ENCODE assay signal across 17 cellular contexts in genomic region chr18:58618822-58619553, GRCh38. TPM values are rescaled to one million over a fixed set of nuclear protein-coding genes. Genes with fewer than 3 reads are reported as not detected.
DNase-seq lines count a peak whose midpoint lies in the region; FAIRE-seq and TF ChIP-seq lines count a peak whose summit lies in the region.
"Had no signal": no experiment of that assay in that cellular context is flagged by ENCODE, and none has a peak within 500 bp of the region (broad histone marks: within the 10 kb centered on the region; RNA-seq: fewer than 3 reads in every experiment).

No MANE protein-coding gene starts in this region.

- H2BK20ac ChIP-seq in H1 (ENCODE audit: low read length), result no peak overlapping the region

- H3K4me3 Mint-ChIP-seq in Caco-2 (ENCODE audit: unreplicated experiment), result no peak overlapping the region
- H3K4me3 Mint-ChIP-seq: HFFc6, type B pancreatic cell had no signal

- no peak overlapping the region for H4K8ac ChIP-seq in H1 (ENCODE audit: extremely low read depth, insufficient read depth, low read length)

- H4K20me1 ChIP-seq in H1 (replicated peaks in 1 of 2; ENCODE audit: control insufficient read depth in 1 of 2, insufficient read depth in 2 of 2, low read length in 2 of 2), result no peaks in the 10 kb centered on the region

- H3K36me3 ChIP-seq in H1 (ENCODE audit: control insufficient read depth in 2 of 4, insufficient read depth in 4 of 4, low read length in 3 of 4) (no peaks in the 10 kb centered on the region), Caco-2 (ENCODE audit: control insufficient read depth, insufficient read depth, low read length) (no peaks in the 10 kb centered on the region), vagina (no peaks in the 10 kb centered on the region)

- H3K56ac ChIP-seq in H1 (replicated peaks; ENCODE audit: insufficient read length, low read depth, low read length), result no peak overlapping the region

- TF ChIP-seq CTCF in AG09319 (IDR thresholded peaks at IDR 0.05; ENCODE audit: low read depth, low read length) (peak; percentile 14), H1 (IDR thresholded peaks at IDR 0.05; ENCODE audit: control extremely low read depth in 1 of 3, insufficient read depth in 1 of 3, low read depth in 1 of 3, low read length in 3 of 3) (no peak), Caco-2 (IDR thresholded peaks at IDR 0.05; ENCODE audit: insufficient read depth in 1 of 2, low read depth in 1 of 2, low read length in 1 of 2, severe bottlenecking in 1 of 2, unreplicated experiment in 1 of 2) (no peak), vagina (IDR thresholded peaks at IDR 0.05) (no peak)

- FAIRE-seq in H1 (lab: Jason Lieb, UNC), result no peak
- FAIRE-seq: islet of Langerhans had no signal

- DNase-seq in AG09319 (ENCODE audit: extremely low read depth, low read depth) (no peak), LHCN-M2 (ENCODE audit: low read depth) (peak; percentile 13), H1 (ENCODE audit: low read depth in 1 of 2, low spot score in 2 of 2) (no peak), myocyte (ENCODE audit: low read depth) (peak; percentile 17), Caco-2 (no peak), vagina (ENCODE audit: extremely low spot score in 2 of 2) (no peak), NCI-H187 treated with DMSO at 0.1 percent for 48 hours (lab: John Stamatoyannopoulos, UW) (no peak), COLO829 (ENCODE audit: low spot score) (no peak)
- DNase-seq: GF-D8; HFFc6; KG1; NCI-H1105 treated with DMSO at 0.1 percent for 48 hours; NCI-H226; occipital lobe; stimulated activated naive CD4-positive, alpha-beta T cell had no signal

- intact Hi-C loops in Caco-2 (cut with micrococcal nuclease; ENCODE audit: unreplicated experiment) (no loop called here), vagina (cut with DNase I) (no loop called here)

- H3K9me3 ChIP-seq in H1 (ENCODE audit: insufficient read depth in 2 of 2, low read depth in 1 of 2, low read length in 1 of 2) (no peaks in the 10 kb centered on the region), Caco-2 (no peaks in the 10 kb centered on the region), vagina (no peaks in the 10 kb centered on the region)

- no peak for TF ChIP-seq EP300 in H1 (IDR thresholded peaks at IDR 0.05; ENCODE audit: borderline replicate concordance in 1 of 2, low read depth in 2 of 2, low read length in 2 of 2)

- no peaks in the 10 kb centered on the region for H3K9me3 Mint-ChIP-seq in Caco-2 (ENCODE audit: unreplicated experiment)
- H3K9me3 Mint-ChIP-seq: HFFc6, type B pancreatic cell had no signal

- H2BK120ac ChIP-seq in H1 (replicated peaks; ENCODE audit: low read depth, low read length), result peak overlapping the region; percentile 48

- peaks cover 3 to 11% (median 7%) of the 10 kb centered on the region in 4 experiments; a peak in 6 of 7 replicates for H3K4me1 ChIP-seq in H1 (replicated peaks in 1 of 4; ENCODE audit: control insufficient read depth in 3 of 4, insufficient read depth in 4 of 4, low read length in 3 of 4)
- no peaks in the 10 kb centered on the region for H3K4me1 ChIP-seq in Caco-2
- H3K4me1 ChIP-seq in vagina, result no peaks in the 10 kb centered on the region

- H3K79me2 ChIP-seq in H1 (ENCODE audit: control insufficient read depth in 1 of 2, insufficient read depth in 2 of 2, low read length in 2 of 2), result no peaks in the 10 kb centered on the region

- peaks cover 6% of the 10 kb centered on the region for H3K4me1 Mint-ChIP-seq in Caco-2 (ENCODE audit: low read depth, unreplicated experiment)

- TF ChIP-seq RAD21 in H1 (IDR thresholded peaks at IDR 0.05 in 1 of 2, conservative IDR thresholded peaks at IDR 0.05 in 1 of 2; ENCODE audit: low read depth in 2 of 2, low read length in 2 of 2), result no peak

- H3K4me3 ChIP-seq in H1 (ENCODE audit: extremely low read depth in 1 of 4, insufficient read depth in 2 of 4, low read depth in 3 of 4, low read length in 4 of 4) (no peak overlapping the region), Caco-2 (ENCODE audit: low read depth, low read length) (no peak overlapping the region), vagina (no peak overlapping the region)

- H3K23ac ChIP-seq in H1 (ENCODE audit: insufficient read length), result no peak overlapping the region

- no peaks in the 10 kb centered on the region for H3K79me1 ChIP-seq in H1 (ENCODE audit: low read depth, low read length)

- CTCF ChIA-PET in H1 (lab: Charles Lee; ENCODE audit: partially characterized antibody), result interaction anchor here (0.7 to 1.1 kb wide), 7 partner anchors 14 to 325 kb away, joined by 3 read pairs; no protein-coding TSS in a partner anchor
- CTCF ChIA-PET in Caco-2 (lab: Charles Lee), result no interaction called here

- 76% methylated on average over 12 of the region's 12 CpGs; no CpG with 5 or more reads in 1 of the 2 experiments for WGBS in H1 (ENCODE audit: extremely low coverage in 1 of 2, insufficient coverage in 1 of 2, insufficient read length in 1 of 2, insufficient replicate concordance in 2 of 2, low coverage in 1 of 2, low lambda C conversion rate in 2 of 2, missing lambda C conversion rate in 1 of 2), 2 experiments

- no peak overlapping the region for H3K4me2 ChIP-seq in H1 (ENCODE audit: insufficient read depth in 1 of 2, low read depth in 2 of 2, low read length in 2 of 2)

- TF ChIP-seq POLR2A in H1 (IDR thresholded peaks at IDR 0.05; ENCODE audit: control extremely low read depth in 1 of 2, low read depth in 2 of 2, low read length in 2 of 2) (no peak), vagina (IDR thresholded peaks at IDR 0.05) (no peak)

- peak overlapping the region; percentile 49 for H3K4ac ChIP-seq in H1 (replicated peaks; ENCODE audit: insufficient read length, low read depth, low read length)

- no peak overlapping the region for H4K5ac ChIP-seq in H1 (ENCODE audit: insufficient read length, low read depth, low read length)

- no peak overlapping the region; the same call in 1 of the 2 replicates for H3K18ac ChIP-seq in H1 (ENCODE audit: extremely low read depth, low read length)

- no TSS peak for BruUV-seq in Caco-2 (replicated peaks; lab: Mats Ljungman, UMichigan)

- no peak overlapping the region for H4K91ac ChIP-seq in H1 (replicated peaks; ENCODE audit: insufficient read length, low read length)

- no peak overlapping the region for H2BK12ac ChIP-seq in H1 (ENCODE audit: low read depth, low read length)

- peak overlapping the region; percentile 36; the same call in 1 of the 2 replicates for H2BK15ac ChIP-seq in H1 (ENCODE audit: low read length)

- no peak overlapping the region for H2AK5ac ChIP-seq in H1 (ENCODE audit: low read depth, low read length)

- H3K27ac ChIP-seq in H1 (ENCODE audit: low read depth, low read length) (no peak overlapping the region), vagina (no peak overlapping the region)

- H3K36me3 Mint-ChIP-seq in Caco-2 (ENCODE audit: insufficient read depth, unreplicated experiment), result peaks cover 5% of the 10 kb centered on the region
- H3K36me3 Mint-ChIP-seq: type B pancreatic cell had no signal

- H3K27me3 Mint-ChIP-seq in Caco-2 (ENCODE audit: insufficient read depth, unreplicated experiment), result no peaks in the 10 kb centered on the region

- H3K23me2 ChIP-seq in H1 (ENCODE audit: low read depth, low read length), result no peaks in the 10 kb centered on the region

- no peak overlapping the region for H3K14ac ChIP-seq in H1 (ENCODE audit: insufficient read length)

- no peaks in the 10 kb centered on the region for H3K27me3 ChIP-seq in H1 (replicated peaks in 1 of 4; ENCODE audit: control insufficient read depth in 3 of 4, extremely low read depth in 1 of 4, insufficient read depth in 3 of 4, low read length in 3 of 4)
- no peaks in the 10 kb centered on the region for H3K27me3 ChIP-seq in Caco-2 (replicated peaks; ENCODE audit: control insufficient read depth, insufficient read depth, low read length)
- H3K27me3 ChIP-seq in vagina, result no peaks in the 10 kb centered on the region

- H3K27ac Mint-ChIP-seq in Caco-2 (ENCODE audit: unreplicated experiment), result no peak overlapping the region
- H3K27ac Mint-ChIP-seq: HFFc6, type B pancreatic cell had no signal

- POLR2A ChIA-PET in H1 (lab: Charles Lee; ENCODE audit: partially characterized antibody) (interaction anchor here (1.6 kb wide), 1 partner anchor 13 kb away, joined by 3 read pairs; no protein-coding TSS in a partner anchor), Caco-2 (lab: Charles Lee) (no interaction called here)

- H2AFZ ChIP-seq in H1 (ENCODE audit: low read length), result 0 out of 2 replicates have a peak overlapping the region, but pooled peaks have one; percentile 8

- no peak overlapping the region for H3K9ac ChIP-seq in H1 (replicated peaks in 1 of 4; ENCODE audit: extremely low read depth in 1 of 4, low read depth in 3 of 4, low read length in 3 of 4)

- no peak overlapping the region for H2BK5ac ChIP-seq in H1 (ENCODE audit: low read depth, low read length)

RNA-seq across cellular contexts. Expression of gene ALPK2, which starts 9.9 kb away (rescaled TPM):
- total RNA-seq in LHCN-M2 (2014; rRNA removed), result 12.1 and 16.8 TPM in 2 replicates
- polyA plus RNA-seq in LHCN-M2 (2012), result 26.0 TPM
- 0.38 and 0.41 TPM in 2 replicates for total RNA-seq in H1 (2021; fragmentation: NEBNext Ultra II Directional; extraction: Animal tissue kit (Norgen Biotek cat#: 25700))
- polyA plus RNA-seq in H1 (2011; rRNA removed), result 0.09 and 0.13 TPM in 2 replicates
- 0.31 TPM for polyA plus RNA-seq in H1 (2011; cell fraction: cytosol; rRNA removed)
- 0.19 TPM for polyA plus RNA-seq in H1 (2011; cell fraction: nucleus; rRNA removed)
- 0.15 to 0.65 TPM (median 0.39 TPM) in 4 replicates for polyA plus RNA-seq in H1 (2012, experiment 1 of 2)
- not detected for polyA plus RNA-seq in H1 (2012, experiment 2 of 2)
- polyA plus RNA-seq in H1 (2013, experiment 1 of 2), result 0.12 TPM
- 0.28 TPM for polyA plus RNA-seq in H1 (2013, experiment 2 of 2)
- polyA minus RNA-seq in H1 (2011; rRNA and poly(A)+ RNA removed), result 0.49 and 0.54 TPM in 2 replicates
- polyA minus RNA-seq in H1 (2011; cell fraction: cytosol; rRNA and poly(A)+ RNA removed), result 1.6 TPM
- 1.3 TPM for polyA minus RNA-seq in H1 (2011; cell fraction: nucleus; rRNA and poly(A)+ RNA removed)
- 40.8 and 43.7 TPM in 2 replicates for total RNA-seq in myocyte
- polyA plus RNA-seq in myocyte (2012), result 24.2 TPM
- 10.7 and 12.7 TPM in 2 replicates for total RNA-seq in Caco-2 (2022)
- 2.2 TPM for total RNA-seq in vagina

RNA-seq across cellular contexts. Expression of gene MALT1, which starts 52.3 kb away (rescaled TPM):
- total RNA-seq in LHCN-M2 (2014; rRNA removed) (19.5 and 20.5 TPM in 2 replicates), myocyte (20.9 and 22.9 TPM in 2 replicates), Caco-2 (2022) (19.3 and 22.6 TPM in 2 replicates), vagina (35.8 TPM)
- 5.4 TPM for polyA plus RNA-seq in LHCN-M2 (2012)
- 25.9 and 26.1 TPM in 2 replicates for total RNA-seq in H1 (2021; fragmentation: NEBNext Ultra II Directional; extraction: Animal tissue kit (Norgen Biotek cat#: 25700))
- 5.2 and 10.7 TPM in 2 replicates for polyA plus RNA-seq in H1 (2011; rRNA removed)
- polyA plus RNA-seq in H1 (2011; cell fraction: cytosol; rRNA removed), result 8.3 TPM
- 7.2 TPM for polyA plus RNA-seq in H1 (2011; cell fraction: nucleus; rRNA removed)
- polyA plus RNA-seq in H1 (2012, experiment 1 of 2), result 7.3 to 17.1 TPM (median 11.3 TPM) in 4 replicates
- polyA plus RNA-seq in H1 (2012, experiment 2 of 2), result 0.85 TPM
- 7.6 TPM for polyA plus RNA-seq in H1 (2013, experiment 1 of 2)
- 6.7 TPM for polyA plus RNA-seq in H1 (2013, experiment 2 of 2)
- 19.9 and 38.4 TPM in 2 replicates for polyA minus RNA-seq in H1 (2011; rRNA and poly(A)+ RNA removed)
- 12.1 TPM for polyA minus RNA-seq in H1 (2011; cell fraction: cytosol; rRNA and poly(A)+ RNA removed)
- polyA minus RNA-seq in H1 (2011; cell fraction: nucleus; rRNA and poly(A)+ RNA removed), result 28.0 TPM
- 5.9 TPM for polyA plus RNA-seq in myocyte (2012)

Comparison
In these comparisons a context has a peak if more than half of its experiments do, and no peak if none do; other contexts are left out.
1. DNase-seq: peak in LHCN-M2 (single experiment) and myocyte (single experiment); none in AG09319 (single experiment), H1 (0 of 2), Caco-2 (0 of 2), vagina (0 of 2), NCI-H187 treated with DMSO at 0.1 percent for 48 hours (single experiment) and COLO829 (single experiment).